Comparison of ENCODE assay signal across 19 cellular contexts in genomic region chr10:18205098-18205834, GRCh38.
A peak's percentile ranks its signal among the peaks of the same experiment; 100 is the strongest.
DNase-seq lines count a peak whose midpoint lies in the region; ATAC-seq and TF ChIP-seq lines count a peak whose summit lies in the region.
"Had no signal": no experiment of that assay in that cellular context is flagged by ENCODE, and none has a peak within 500 bp of the region (broad histone marks: within the 10 kb centered on the region; RNA-seq: fewer than 3 reads in every experiment).

No MANE protein-coding gene starts in this region.

- H3K27ac ChIP-seq in gastroesophageal sphincter: peak overlapping the region; percentile 47 to 88 (median 82)
- no peak overlapping the region for H3K27ac ChIP-seq in CD4-positive, alpha-beta T cell (ENCODE audit: low read depth, low read length)
- H3K27ac ChIP-seq: HL-60 had no signal

- H3K36me3 ChIP-seq in gastroesophageal sphincter: no peaks in the 10 kb centered on the region

- POLR2A ChIA-PET in CD4-positive, alpha-beta T cell (lab: Charles Lee): no interaction called here

- no peak for TF ChIP-seq POLR2A in gastroesophageal sphincter (IDR thresholded peaks at IDR 0.05)

- H3K36me3 Mint-ChIP-seq in T-helper 17 cell (ENCODE audit: low read depth): no peaks in the 10 kb centered on the region
- H3K36me3 Mint-ChIP-seq in CD4-positive, alpha-beta T cell (ENCODE audit: low read depth): no peaks in the 10 kb centered on the region

- no peak overlapping the region for H3K4me3 Mint-ChIP-seq in T-helper 17 cell
- no peak overlapping the region for H3K4me3 Mint-ChIP-seq in CD4-positive, alpha-beta T cell
- H3K4me3 Mint-ChIP-seq: H9 had no signal

- peaks cover 15% of the 10 kb centered on the region for H3K27me3 Mint-ChIP-seq in T-helper 17 cell
- H3K27me3 Mint-ChIP-seq in CD4-positive, alpha-beta T cell: no peaks in the 10 kb centered on the region

- intact Hi-C loops in CD4-positive, alpha-beta T cell (cut with DNase I, micrococcal nuclease): no loop called here

- H3K4me3 ChIP-seq in AG10803 (ENCODE audit: low read length): no peak overlapping the region
- H3K4me3 ChIP-seq in choroid plexus epithelial cell (ENCODE audit: low read depth, low read length): no peak overlapping the region
- H3K4me3 ChIP-seq in gastroesophageal sphincter: no peak overlapping the region

- H3K4me1 Mint-ChIP-seq in T-helper 17 cell: peaks cover 5% of the 10 kb centered on the region
- H3K4me1 Mint-ChIP-seq in CD4-positive, alpha-beta T cell (ENCODE audit: low read depth): peaks cover 15% of the 10 kb centered on the region

- H3K4me1 ChIP-seq in gastroesophageal sphincter: peaks cover 0 to 79% (median 19%) of the 10 kb centered on the region in 3 donors

- no peak for TF ChIP-seq EP300 in gastroesophageal sphincter (IDR thresholded peaks at IDR 0.05)

- no peaks in the 10 kb centered on the region for H3K27me3 ChIP-seq in gastroesophageal sphincter
- no peaks in the 10 kb centered on the region for H3K27me3 ChIP-seq in CD4-positive, alpha-beta T cell (ENCODE audit: control insufficient read depth, insufficient read depth, low read length)

- CTCF ChIA-PET in CD4-positive, alpha-beta T cell (lab: Charles Lee): no interaction called here

- H3K27ac Mint-ChIP-seq in T-helper 17 cell: peak overlapping the region; percentile 21
- H3K27ac Mint-ChIP-seq in CD4-positive, alpha-beta T cell: no peak overlapping the region
- H3K27ac Mint-ChIP-seq: H9 had no signal

- H3K9me3 ChIP-seq in T-helper 17 cell (ENCODE audit: control insufficient read depth, low read length, poor library complexity, severe bottlenecking) (no peaks in the 10 kb centered on the region), gastroesophageal sphincter (no peaks in the 10 kb centered on the region)
- H3K9me3 ChIP-seq in CD4-positive, alpha-beta T cell (ENCODE audit: control insufficient read depth, low read length): no peaks in the 10 kb centered on the region

- no peaks in the 10 kb centered on the region for H3K9me3 Mint-ChIP-seq in CD4-positive, alpha-beta T cell
- H3K9me3 Mint-ChIP-seq: H9 had no signal

- no peak for ATAC-seq in T-helper 17 cell
- no peak for ATAC-seq in gastroesophageal sphincter
- ATAC-seq in stimulated activated naive CD8-positive, alpha-beta T cell treated with anti-CD3 and anti-CD28 coated beads, Interleukin-15, Interleukin-2, amounts not matched to agents 100 U/mL and 50 U/mL, for 24 hours: no peak
- ATAC-seq in CD4-positive, alpha-beta T cell (ENCODE audit: poor library complexity): no peak

- DNase-seq in AG10803 (ENCODE audit: low read depth): peak; percentile 11
- DNase-seq in T-helper 17 cell: no peak
- DNase-seq in choroid plexus epithelial cell (ENCODE audit: low read depth): peak; percentile 63
- no peak for DNase-seq in stimulated activated naive CD8-positive, alpha-beta T cell treated with anti-CD3 and anti-CD28 coated beads, Interleukin-15, Interleukin-2, amounts not matched to agents 100 U/mL and 50 U/mL, for 24 hours
- DNase-seq in NCI-H187 (lab: John Stamatoyannopoulos, UW): no peak
- DNase-seq in CD4-positive, alpha-beta T cell: no peak
- no peak for DNase-seq in activated CD8-positive, alpha-beta memory T cell treated with anti-CD3 and anti-CD28 coated beads, Interleukin-2, amount 50 U/mL, for 48 hours
- DNase-seq: C1 segment of cervical spinal cord, DND-41, H9, MM.1S, NCI-H1092, NCI-H1436 treated with DMSO at 0.1 percent for 48 hours, NCI-H2029 treated with DMSO at 0.1 percent for 48 hours, NCI-H510A treated with DMSO at 0.1 percent for 48 hours, NCI-H774, Right ventricle myocardium superior had no signal

- WGBS in gastroesophageal sphincter (ENCODE audit: low coverage in 1 of 2), 2 donors: 91 to 93% methylated on average over 5 of the region's 5 CpGs

- TF ChIP-seq CTCF in AG10803 (conservative IDR thresholded peaks at IDR 0.05; ENCODE audit: low read length): no peak
- no peak for TF ChIP-seq CTCF in choroid plexus epithelial cell (conservative IDR thresholded peaks at IDR 0.05; ENCODE audit: low read depth, low read length)
- no peak for TF ChIP-seq CTCF in gastroesophageal sphincter (IDR thresholded peaks at IDR 0.05)
- TF ChIP-seq CTCF in CD4-positive, alpha-beta T cell (IDR thresholded peaks at IDR 0.05): no peak

Comparison
In these comparisons a context has a peak if more than half of its experiments do, and no peak if none do; other contexts are left out.
1. DNase-seq: peak in AG10803 (single experiment) and choroid plexus epithelial cell (single experiment); none in T-helper 17 cell (0 of 3), stimulated activated naive CD8-positive, alpha-beta T cell treated with anti-CD3 and anti-CD28 coated beads, Interleukin-15, Interleukin-2, amounts not matched to agents 100 U/mL and 50 U/mL, for 24 hours (single experiment), NCI-H187 (0 of 2), CD4-positive, alpha-beta T cell (0 of 10) and activated CD8-positive, alpha-beta memory T cell treated with anti-CD3 and anti-CD28 coated beads, Interleukin-2, amount 50 U/mL, for 48 hours (single experiment).